Comparison of ENCODE assay signal across 6 cellular contexts in genomic region chr9:113728989-113729388, GRCh38.
"Had no signal": no experiment of that assay in that cellular context is flagged by ENCODE, and none has a peak within 500 bp of the region (broad histone marks: within the 10 kb centered on the region; RNA-seq: fewer than 3 reads in every experiment).

No MANE protein-coding gene starts in this region.

- ATAC-seq: HepG2, K562 had no signal

- DNase-seq: IMR-90, KBM-7, KG1 had no signal

- H3K27ac ChIP-seq: HL-60 had no signal

- H3K4me3 ChIP-seq: K562 had no signal
